In genomic region chr1:25997759-25998074, GRCh38 we compare ENCODE assay signal across 7 cellular contexts. TPM values are rescaled to one million over a fixed set of nuclear protein-coding genes. Genes with fewer than 3 reads are reported as not detected.
DNase-seq lines count a peak whose midpoint lies in the region; ATAC-seq lines count a peak whose summit lies in the region.

Gene PAFAH2, minus strand, starts transcription at chr1:25998063. Its CDS starts 7,247 bp downstream, at chr1:25990816.

- H3K9me3 ChIP-seq in MG63 (no peaks in the 10 kb centered on the region), endocrine pancreas (ENCODE audit: control insufficient read depth, low read length) (no peaks in the 10 kb centered on the region)

- DNase-seq in MG63 = no peak
- no peak for DNase-seq in naive thymus-derived CD8-positive, alpha-beta T cell
- DNase-seq in OCI-M1 (lab: John Stamatoyannopoulos, UW) = no peak
- DNase-seq in midbrain (lab: John Stamatoyannopoulos, UW) = no peak
- DNase-seq in COLO668 (lab: John Stamatoyannopoulos, UW; ENCODE audit: unreplicated experiment) = no peak

- H3K36me3 ChIP-seq in MG63 (no peaks in the 10 kb centered on the region), endocrine pancreas (ENCODE audit: control insufficient read depth, insufficient read depth, low read length) (no peaks in the 10 kb centered on the region)

- H3K27me3 ChIP-seq in MG63 = no peaks in the 10 kb centered on the region
- H3K27me3 ChIP-seq in endocrine pancreas (ENCODE audit: control insufficient read depth, insufficient read depth, low read length) = no peaks in the 10 kb centered on the region

- H3K4me3 ChIP-seq in MG63 (peak within 1 kb of the TSS; percentile 63), endocrine pancreas (ENCODE audit: control insufficient read depth, insufficient read depth, low read length) (peak within 1 kb of the TSS; percentile 87)

- peak; percentile 18 for ATAC-seq in GM21717 (IDR thresholded peaks at IDR 0.05; ENCODE audit: unreplicated experiment)
- ATAC-seq in naive thymus-derived CD8-positive, alpha-beta T cell = peak in 1 of 2 donors; percentile 16

- POLR2A ChIA-PET in naive thymus-derived CD8-positive, alpha-beta T cell (lab: Charles Lee) = interaction anchor here (0.9 to 7.4 kb wide), 15 partner anchors 9 to 750 kb away, joined by 3 to 97 read pairs (median 6); partner anchors contain the start of genes MTFR1L, PAQR7, RSRP1 and STMN1

- H3K36me3 Mint-ChIP-seq in naive thymus-derived CD8-positive, alpha-beta T cell = no peaks in the 10 kb centered on the region

- H3K4me3 Mint-ChIP-seq in naive thymus-derived CD8-positive, alpha-beta T cell = peak within 1 kb of the TSS; percentile 92 to 98 (median 97)

- peak within 1 kb of the TSS; percentile 96 to 100 (median 99) for H3K27ac Mint-ChIP-seq in naive thymus-derived CD8-positive, alpha-beta T cell

- peaks cover 19 to 44% (median 40%) of the 10 kb centered on the region in 4 donors for H3K4me1 Mint-ChIP-seq in naive thymus-derived CD8-positive, alpha-beta T cell

- H3K9me3 Mint-ChIP-seq in naive thymus-derived CD8-positive, alpha-beta T cell = no peaks in the 10 kb centered on the region

- H3K4me1 ChIP-seq in endocrine pancreas (ENCODE audit: control insufficient read depth, insufficient read depth, low read length) = peaks cover 6% of the 10 kb centered on the region

- H3K27me3 Mint-ChIP-seq in naive thymus-derived CD8-positive, alpha-beta T cell = no peaks in the 10 kb centered on the region

- H3K9ac ChIP-seq in endocrine pancreas (ENCODE audit: control insufficient read depth, insufficient read depth, low read length) = peak within 1 kb of the TSS; percentile 66

RNA-seq across cellular contexts. Expression of gene PAFAH2, which starts in this region (rescaled TPM):
- total RNA-seq in MG63 (2014; rRNA removed; shearing (Covaris generic); ENCODE audit: low replicate concordance) = 3.3 and 4.5 TPM in 2 replicates
- total RNA-seq in naive thymus-derived CD8-positive, alpha-beta T cell = 10 to 100 TPM; 24.6 to 25.4 TPM
- 10 to 100 TPM; 16.4 to 25.5 (median 17.3) TPM for polyA plus RNA-seq in naive thymus-derived CD8-positive, alpha-beta T cell
